Comparison of ENCODE assay signal across 2 cellular contexts in genomic region chr19:34193439-34193838, GRCh38.
TF ChIP-seq lines count a peak whose summit lies in the region.

No MANE protein-coding gene starts in this region.

TF ChIP-seq in HEK293, 187 proteins besides CTCF, POLR2A, EP300 and RAD21:
- TF ChIP-seq PRDM6 (tag by site-specific recombination; IDR thresholded peaks at IDR 0.05) (peak; percentile 48), GLI2 (tag by site-specific recombination; IDR thresholded peaks at IDR 0.05; ENCODE audit: borderline replicate concordance, low read depth) (0 out of 2 replicates have a peak, but pooled peaks have one; percentile 13), WT1 (tag by site-specific recombination; IDR thresholded peaks at IDR 0.05) (no peak), SP7 (tag by site-specific recombination; IDR thresholded peaks at IDR 0.05) (peak; percentile 83), ZNF473 (tag by site-specific recombination; IDR thresholded peaks at IDR 0.05) (no peak), OSR2 (tag by site-specific recombination; IDR thresholded peaks at IDR 0.05) (0 out of 2 replicates have a peak, but pooled peaks have one; percentile 7)

TF ChIP-seq in WTC11, 78 proteins besides CTCF, POLR2A, EP300 and RAD21:
- TF ChIP-seq ZNF416 (CRISPR knock-in tag; IDR thresholded peaks at IDR 0.05) (no peak), ZNF423 (CRISPR knock-in tag; IDR thresholded peaks at IDR 0.05) (no peak), ATF2 (CRISPR knock-in tag; IDR thresholded peaks at IDR 0.05; ENCODE audit: borderline replicate concordance, low read depth) (no peak), ZNF532 (CRISPR knock-in tag; IDR thresholded peaks at IDR 0.05; ENCODE audit: borderline replicate concordance) (no peak), E2F1 (CRISPR knock-in tag; IDR thresholded peaks at IDR 0.05) (no peak), ZNF425 (CRISPR knock-in tag; conservative IDR thresholded peaks at IDR 0.05) (no peak), CREB1 (CRISPR knock-in tag; IDR thresholded peaks at IDR 0.05) (no peak), PREB (CRISPR knock-in tag; IDR thresholded peaks at IDR 0.05; ENCODE audit: borderline replicate concordance) (no peak), ATF1 (CRISPR knock-in tag; IDR thresholded peaks at IDR 0.05) (no peak), IRF1 (CRISPR knock-in tag; IDR thresholded peaks at IDR 0.05) (no peak), ZNF138 (CRISPR knock-in tag; conservative IDR thresholded peaks at IDR 0.05) (no peak), SP1 (CRISPR knock-in tag; conservative IDR thresholded peaks at IDR 0.05) (no peak), ZNF396 (CRISPR knock-in tag; IDR thresholded peaks at IDR 0.05; ENCODE audit: borderline replicate concordance) (no peak), MAX (CRISPR knock-in tag; IDR thresholded peaks at IDR 0.05) (no peak), USF1 (CRISPR knock-in tag; IDR thresholded peaks at IDR 0.05) (no peak), NFE2L1 (CRISPR knock-in tag; IDR thresholded peaks at IDR 0.05) (no peak), ZNF671 (CRISPR knock-in tag; IDR thresholded peaks at IDR 0.05) (no peak), EMX1 (CRISPR knock-in tag; IDR thresholded peaks at IDR 0.05) (no peak)
